ENCODE assay signal across 8 cellular contexts in genomic region chr12:52390739-52391617, GRCh38. TPM values are rescaled to one million over a fixed set of nuclear protein-coding genes. Genes with fewer than 3 reads are reported as not detected.
DNase-seq lines count a peak whose midpoint lies in the region; ATAC-seq and TF ChIP-seq lines count a peak whose summit lies in the region.

No MANE protein-coding gene starts in this region.

- H3K4me1 Mint-ChIP-seq in brain, result peaks cover 40% of the 10 kb centered on the region

- no peak overlapping the region for H3K4me3 ChIP-seq in BLaER1 treated with 17β-estradiol and CSF1 and Interleukin-3, amounts not matched to agents 10 nM and 100 nM
- H3K4me3 ChIP-seq in HL-60 (replicated peaks; ENCODE audit: insufficient read depth, low read length) (no peak overlapping the region), ascending aorta (no peak overlapping the region)

- H3K36me3 ChIP-seq in BLaER1 treated with 17β-estradiol and CSF1 and Interleukin-3, amounts not matched to agents 10 nM and 100 nM, result no peaks in the 10 kb centered on the region
- H3K36me3 ChIP-seq in ascending aorta, result no peaks in the 10 kb centered on the region

- peaks cover 0 to 21% (median 15%) of the 10 kb centered on the region in 10 experiments; a peak in 17 of 20 replicates for H3K4me1 ChIP-seq in BLaER1 treated with 17β-estradiol and CSF1 and Interleukin-3, amounts not matched to agents 10 nM and 100 nM
- no peaks in the 10 kb centered on the region for H3K4me1 ChIP-seq in ascending aorta

- peak overlapping the region in 8 of 11 experiments; percentile 7 to 51 (median 32); a peak in 13 of 22 replicates for H3K4me2 ChIP-seq in BLaER1 treated with 17β-estradiol and CSF1 and Interleukin-3, amounts not matched to agents 10 nM and 100 nM

- H3K27ac ChIP-seq in BLaER1 treated with 17β-estradiol and CSF1 and Interleukin-3, amounts not matched to agents 10 nM and 100 nM, result no peak overlapping the region; a peak in 1 of 22 replicates
- H3K27ac ChIP-seq in HL-60 (replicated peaks) (no peak overlapping the region), ascending aorta (no peak overlapping the region)

- ATAC-seq in HG03378 (IDR thresholded peaks at IDR 0.05; ENCODE audit: unreplicated experiment), result no peak

- peaks cover 4% of the 10 kb centered on the region for H3K27me3 Mint-ChIP-seq in brain

- H3K9ac ChIP-seq in BLaER1 treated with 17β-estradiol and CSF1 and Interleukin-3, amounts not matched to agents 10 nM and 100 nM, result no peak overlapping the region

- no peaks in the 10 kb centered on the region for H4K20me1 ChIP-seq in BLaER1 treated with 17β-estradiol and CSF1 and Interleukin-3, amounts not matched to agents 10 nM and 100 nM

- no peak overlapping the region for H3K4me3 Mint-ChIP-seq in brain

- no peaks in the 10 kb centered on the region for H3K27me3 ChIP-seq in BLaER1 treated with 17β-estradiol and CSF1 and Interleukin-3, amounts not matched to agents 10 nM and 100 nM
- no peaks in the 10 kb centered on the region for H3K27me3 ChIP-seq in HL-60 (ENCODE audit: insufficient read depth, poor library complexity, severe bottlenecking)
- H3K27me3 ChIP-seq in ascending aorta, result no peaks in the 10 kb centered on the region

- no peaks in the 10 kb centered on the region for H3K36me3 Mint-ChIP-seq in brain

- intact Hi-C loops in ascending aorta (cut with DNase I) (no loop called here), posterior vena cava (cut with DNase I) (no loop called here)

- no peaks in the 10 kb centered on the region for H3K9me3 ChIP-seq in BLaER1 treated with 17β-estradiol and CSF1 and Interleukin-3, amounts not matched to agents 10 nM and 100 nM (replicated peaks in 1 of 11)
- H3K9me3 ChIP-seq in ascending aorta, result no peaks in the 10 kb centered on the region

- peak overlapping the region in 3 of 5 experiments; percentile 88 to 92 (median 88) for H3K27ac Mint-ChIP-seq in brain

- no peaks in the 10 kb centered on the region for H3K9me3 Mint-ChIP-seq in brain

- DNase-seq in HL-60 (ENCODE audit: low read depth in 1 of 2, low spot score in 1 of 2) (peak in 1 of 2 experiments; percentile 8), left kidney (ENCODE audit: low read depth, low spot score) (peak; percentile 27), cerebellar cortex (ENCODE audit: low spot score) (no peak), ascending aorta (ENCODE audit: low spot score in 2 of 2) (no peak), posterior vena cava (ENCODE audit: low spot score) (no peak)

- TF ChIP-seq CTCF in HL-60 (IDR thresholded peaks at IDR 0.05; ENCODE audit: insufficient read depth, low read length), result peak; percentile 36
- peak; percentile 56 to 74 for TF ChIP-seq CTCF in brain (conservative IDR thresholded peaks at IDR 0.05)
- TF ChIP-seq CTCF in ascending aorta (IDR thresholded peaks at IDR 0.05), result peak in 1 of 3 experiments; percentile 23

RNA-seq across cellular contexts. Expression of gene KRT84, which starts 5.5 kb away (rescaled TPM):
- polyA plus RNA-seq in brain (ENCODE audit: insufficient read depth, low read depth, low replicate concordance), result not detected
- not detected for total RNA-seq in ascending aorta
- not detected for total RNA-seq in posterior vena cava

RNA-seq across cellular contexts. Expression of gene KRT82, which starts 15.2 kb away (rescaled TPM):
- not detected for polyA plus RNA-seq in brain (ENCODE audit: insufficient read depth, low read depth, low replicate concordance)
- total RNA-seq in ascending aorta (not detected), posterior vena cava (not detected)

RNA-seq across cellular contexts. Expression of gene KRT85, which starts 23.7 kb away (rescaled TPM):
- polyA plus RNA-seq in brain (ENCODE audit: insufficient read depth, low read depth, low replicate concordance), result not detected
- total RNA-seq in ascending aorta (not detected), posterior vena cava (not detected)

RNA-seq across cellular contexts. Expression of gene KRT75, which starts 43.2 kb away (rescaled TPM):
- polyA plus RNA-seq in brain (ENCODE audit: insufficient read depth, low read depth, low replicate concordance), result 0.14 TPM
- total RNA-seq in ascending aorta (not detected), posterior vena cava (not detected)
